In genomic region chr9:98076514-98076890, GRCh38 we compare ENCODE assay signal across 7 cellular contexts. TPM values are rescaled to one million over a fixed set of nuclear protein-coding genes. Genes with fewer than 3 reads are reported as not detected.
DNase-seq lines count a peak whose midpoint lies in the region; ATAC-seq and TF ChIP-seq lines count a peak whose summit lies in the region.
"Not testable (repeated sequence)": the region's sequence is repeated elsewhere in the genome, so short reads cannot be mapped to it uniquely, and the experiment has no call there.

No MANE protein-coding gene starts in this region.

- not testable (repeated sequence) for TF ChIP-seq CTCF in CD8-positive, alpha-beta T cell (IDR thresholded peaks at IDR 0.05); VCaP (conservative IDR thresholded peaks at IDR 0.05); esophagus squamous epithelium (IDR thresholded peaks at IDR 0.05)

- not testable (repeated sequence) for DNase-seq in CD8-positive, alpha-beta T cell; activated CD8-positive, alpha-beta memory T cell treated with anti-CD3 and anti-CD28 coated beads, Interleukin-2, amount 10 ng/mL, durations not matched to agents 7 days and 5 days; activated naive CD4-positive, alpha-beta T cell treated with anti-CD3 and anti-CD28 coated beads, Interleukin-2, amount 50 U/mL, for 72 hours (ENCODE audit: low spot score in 2 of 2); esophagus squamous epithelium (lab: John Stamatoyannopoulos, UW); naive thymus-derived CD8-positive, alpha-beta T cell

- H3K4me1 Mint-ChIP-seq in CD8-positive, alpha-beta T cell (ENCODE audit: low read depth) = peaks cover 41% of the 10 kb centered on the region
- H3K4me1 Mint-ChIP-seq in IgD-negative memory B cell = peaks cover 5 to 12% (median 9%) of the 10 kb centered on the region in 3 donors
- peaks cover 42% of the 10 kb centered on the region for H3K4me1 Mint-ChIP-seq in activated CD8-positive, alpha-beta memory T cell treated with anti-CD3 and anti-CD28 coated beads, Interleukin-2, amount 10 ng/mL, durations not matched to agents 7 days and 5 days
- H3K4me1 Mint-ChIP-seq in naive thymus-derived CD8-positive, alpha-beta T cell = peaks cover 7 to 52% (median 42%) of the 10 kb centered on the region in 4 donors

- CTCF ChIA-PET in CD8-positive, alpha-beta T cell (lab: Charles Lee) = interaction anchor here (1.0 to 3.1 kb wide), 5 partner anchors 13 to 187 kb away, joined by 3 to 34 read pairs (median 7); no protein-coding TSS in a partner anchor
- CTCF ChIA-PET in activated CD8-positive, alpha-beta memory T cell treated with anti-CD3 and anti-CD28 coated beads, Interleukin-2, amount 10 ng/mL, durations not matched to agents 7 days and 5 days (lab: Charles Lee) = interaction anchor here (0.8 to 3.1 kb wide), 5 partner anchors 11 to 42 kb away, joined by 3 to 8 read pairs (median 6); no protein-coding TSS in a partner anchor

- 72 to 100% methylated on average over 5 to 6 of the region's 8 CpGs for WGBS in esophagus squamous epithelium, 2 donors

- ATAC-seq in CD8-positive, alpha-beta T cell; activated CD8-positive, alpha-beta memory T cell treated with anti-CD3 and anti-CD28 coated beads, Interleukin-2, amount 10 ng/mL, durations not matched to agents 7 days and 5 days; activated naive CD4-positive, alpha-beta T cell treated with anti-CD3 and anti-CD28 coated beads, Interleukin-2, amount 50 U/mL, for 72 hours; naive thymus-derived CD8-positive, alpha-beta T cell: not testable (repeated sequence)

- H3K36me3 Mint-ChIP-seq in CD8-positive, alpha-beta T cell = peaks cover 41% of the 10 kb centered on the region
- H3K36me3 Mint-ChIP-seq in IgD-negative memory B cell = not testable (repeated sequence)
- peaks cover 24% of the 10 kb centered on the region for H3K36me3 Mint-ChIP-seq in activated CD8-positive, alpha-beta memory T cell treated with anti-CD3 and anti-CD28 coated beads, Interleukin-2, amount 10 ng/mL, durations not matched to agents 7 days and 5 days
- H3K36me3 Mint-ChIP-seq in activated naive CD4-positive, alpha-beta T cell treated with anti-CD3 and anti-CD28 coated beads, Interleukin-2, amount 50 U/mL, for 72 hours = peaks cover 5 to 14% of the 10 kb centered on the region in 2 donors
- peaks cover 0 to 34% (median 9%) of the 10 kb centered on the region in 3 donors for H3K36me3 Mint-ChIP-seq in naive thymus-derived CD8-positive, alpha-beta T cell

- H3K27me3 Mint-ChIP-seq in CD8-positive, alpha-beta T cell (ENCODE audit: low read depth); IgD-negative memory B cell; activated CD8-positive, alpha-beta memory T cell treated with anti-CD3 and anti-CD28 coated beads, Interleukin-2, amount 10 ng/mL, durations not matched to agents 7 days and 5 days; naive thymus-derived CD8-positive, alpha-beta T cell: not testable (repeated sequence)

- not testable (repeated sequence) for H3K9me3 ChIP-seq in CD8-positive, alpha-beta T cell (ENCODE audit: low read length); esophagus squamous epithelium

- H3K36me3 ChIP-seq in CD8-positive, alpha-beta T cell (ENCODE audit: insufficient read depth, low read length) = peaks cover 10% of the 10 kb centered on the region
- H3K36me3 ChIP-seq in esophagus squamous epithelium = peaks cover 5 to 43% (median 11%) of the 10 kb centered on the region in 3 donors

- H3K27ac ChIP-seq in CD8-positive, alpha-beta T cell (ENCODE audit: low read depth, low read length) = peak overlapping the region; percentile 54
- peak overlapping the region; percentile 92; the same call in 1 of the 2 replicates for H3K27ac ChIP-seq in VCaP
- peak overlapping the region in 3 of 4 donors; percentile 83 to 87 (median 84) for H3K27ac ChIP-seq in esophagus squamous epithelium

- not testable (repeated sequence) for H3K4me3 ChIP-seq in CD8-positive, alpha-beta T cell (ENCODE audit: low read depth, low read length); esophagus squamous epithelium

- POLR2A ChIA-PET in CD8-positive, alpha-beta T cell (lab: Charles Lee) = interaction anchor here (0.7 to 1.8 kb wide), 4 partner anchors 25 to 180 kb away, joined by 3 to 7 read pairs (median 4); partner anchors contain the start of gene TRIM14
- POLR2A ChIA-PET in naive thymus-derived CD8-positive, alpha-beta T cell (lab: Charles Lee) = interaction anchor here (0.6 to 2.9 kb wide), 8 partner anchors 30 to 194 kb away, joined by 3 to 18 read pairs (median 4); partner anchors contain the start of genes CORO2A and TRIM14

- H3K27me3 ChIP-seq in CD8-positive, alpha-beta T cell (ENCODE audit: insufficient read depth, low read length); esophagus squamous epithelium: not testable (repeated sequence)

- peaks cover 36% of the 10 kb centered on the region for H3K4me1 ChIP-seq in CD8-positive, alpha-beta T cell (ENCODE audit: insufficient read depth, low read length)
- H3K4me1 ChIP-seq in esophagus squamous epithelium = peaks cover 40 to 77% (median 46%) of the 10 kb centered on the region in 3 donors

- peak overlapping the region; percentile 97 for H3K27ac Mint-ChIP-seq in CD8-positive, alpha-beta T cell
- peak overlapping the region in 2 of 3 donors; percentile 19 to 59 for H3K27ac Mint-ChIP-seq in IgD-negative memory B cell
- H3K27ac Mint-ChIP-seq in activated CD8-positive, alpha-beta memory T cell treated with anti-CD3 and anti-CD28 coated beads, Interleukin-2, amount 10 ng/mL, durations not matched to agents 7 days and 5 days = peak overlapping the region; percentile 88
- peak overlapping the region; percentile 86 to 92 for H3K27ac Mint-ChIP-seq in activated naive CD4-positive, alpha-beta T cell treated with anti-CD3 and anti-CD28 coated beads, Interleukin-2, amount 50 U/mL, for 72 hours
- H3K27ac Mint-ChIP-seq in naive thymus-derived CD8-positive, alpha-beta T cell = peak overlapping the region; percentile 93 to 98 (median 96)

- intact Hi-C loops in CD8-positive, alpha-beta T cell (cut with DNase I, micrococcal nuclease); esophagus squamous epithelium (cut with DNase I): not testable (repeated sequence)

- not testable (repeated sequence) for H3K9me3 Mint-ChIP-seq in CD8-positive, alpha-beta T cell; IgD-negative memory B cell; activated CD8-positive, alpha-beta memory T cell treated with anti-CD3 and anti-CD28 coated beads, Interleukin-2, amount 10 ng/mL, durations not matched to agents 7 days and 5 days (ENCODE audit: low read depth); activated naive CD4-positive, alpha-beta T cell treated with anti-CD3 and anti-CD28 coated beads, Interleukin-2, amount 50 U/mL, for 72 hours; naive thymus-derived CD8-positive, alpha-beta T cell

- not testable (repeated sequence) for H3K4me3 Mint-ChIP-seq in CD8-positive, alpha-beta T cell; IgD-negative memory B cell; activated CD8-positive, alpha-beta memory T cell treated with anti-CD3 and anti-CD28 coated beads, Interleukin-2, amount 10 ng/mL, durations not matched to agents 7 days and 5 days
- H3K4me3 Mint-ChIP-seq in naive thymus-derived CD8-positive, alpha-beta T cell = peak overlapping the region in 1 of 10 donors; percentile 14

- TF ChIP-seq POLR2A in esophagus squamous epithelium (IDR thresholded peaks at IDR 0.05) = not testable (repeated sequence)

RNA-seq across cellular contexts. Expression of gene NANS, which starts 20.0 kb away (rescaled TPM):
- 10 to 100 TPM; 84.6 to 92.5 TPM for total RNA-seq in CD8-positive, alpha-beta T cell
- 26.9 TPM for polyA plus RNA-seq in IgD-negative memory B cell
- 10 to 100 TPM; 35.5 to 47.8 TPM for total RNA-seq in activated CD8-positive, alpha-beta memory T cell treated with anti-CD3 and anti-CD28 coated beads, Interleukin-2, amount 10 ng/mL, durations not matched to agents 7 days and 5 days
- total RNA-seq in activated naive CD4-positive, alpha-beta T cell treated with anti-CD3 and anti-CD28 coated beads, Interleukin-2, amount 50 U/mL, for 72 hours = 10 to 100 TPM; 55.9 to 60.0 TPM
- 10 to 100 TPM; 46.2 to 72.0 (median 58.4) TPM for total RNA-seq in esophagus squamous epithelium
- 10 to 100 TPM; 15.0 to 15.7 TPM for total RNA-seq in naive thymus-derived CD8-positive, alpha-beta T cell
- polyA plus RNA-seq in naive thymus-derived CD8-positive, alpha-beta T cell = 10 to 100 TPM; 28.9 to 32.4 (median 30.9) TPM

RNA-seq across cellular contexts. Expression of gene TRIM14, which starts 42.5 kb away (rescaled TPM):
- 10 to 100 TPM; 22.6 to 23.5 TPM for total RNA-seq in CD8-positive, alpha-beta T cell
- 43.0 TPM for polyA plus RNA-seq in IgD-negative memory B cell
- 100 to 1,000 TPM in 1 of 2 experiments, 10 to 100 TPM in 1; 84.6 to 128 TPM for total RNA-seq in activated CD8-positive, alpha-beta memory T cell treated with anti-CD3 and anti-CD28 coated beads, Interleukin-2, amount 10 ng/mL, durations not matched to agents 7 days and 5 days
- 10 to 100 TPM; 37.3 to 59.3 TPM for total RNA-seq in activated naive CD4-positive, alpha-beta T cell treated with anti-CD3 and anti-CD28 coated beads, Interleukin-2, amount 50 U/mL, for 72 hours
- total RNA-seq in esophagus squamous epithelium = 10 to 100 TPM; 21.0 to 39.2 (median 31.6) TPM
- total RNA-seq in naive thymus-derived CD8-positive, alpha-beta T cell = 10 to 100 TPM; 76.9 to 78.1 TPM
- 10 to 100 TPM; 48.7 to 84.0 (median 68.4) TPM for polyA plus RNA-seq in naive thymus-derived CD8-positive, alpha-beta T cell

Comparison
In these comparisons a context has a peak if more than half of its experiments do, and no peak if none do; other contexts are left out.
1. H3K27ac Mint-ChIP-seq: peak in every context shown above with its lines; median percentile 97 in CD8-positive, alpha-beta T cell; 96 in naive thymus-derived CD8-positive, alpha-beta T cell; 89 in activated naive CD4-positive, alpha-beta T cell treated with anti-CD3 and anti-CD28 coated beads, Interleukin-2, amount 50 U/mL, for 72 hours; 88 in activated CD8-positive, alpha-beta memory T cell treated with anti-CD3 and anti-CD28 coated beads, Interleukin-2, amount 10 ng/mL, durations not matched to agents 7 days and 5 days; 39 in IgD-negative memory B cell.